Comparison of ENCODE assay signal across 11 cellular contexts in the genomic region with DNA sequence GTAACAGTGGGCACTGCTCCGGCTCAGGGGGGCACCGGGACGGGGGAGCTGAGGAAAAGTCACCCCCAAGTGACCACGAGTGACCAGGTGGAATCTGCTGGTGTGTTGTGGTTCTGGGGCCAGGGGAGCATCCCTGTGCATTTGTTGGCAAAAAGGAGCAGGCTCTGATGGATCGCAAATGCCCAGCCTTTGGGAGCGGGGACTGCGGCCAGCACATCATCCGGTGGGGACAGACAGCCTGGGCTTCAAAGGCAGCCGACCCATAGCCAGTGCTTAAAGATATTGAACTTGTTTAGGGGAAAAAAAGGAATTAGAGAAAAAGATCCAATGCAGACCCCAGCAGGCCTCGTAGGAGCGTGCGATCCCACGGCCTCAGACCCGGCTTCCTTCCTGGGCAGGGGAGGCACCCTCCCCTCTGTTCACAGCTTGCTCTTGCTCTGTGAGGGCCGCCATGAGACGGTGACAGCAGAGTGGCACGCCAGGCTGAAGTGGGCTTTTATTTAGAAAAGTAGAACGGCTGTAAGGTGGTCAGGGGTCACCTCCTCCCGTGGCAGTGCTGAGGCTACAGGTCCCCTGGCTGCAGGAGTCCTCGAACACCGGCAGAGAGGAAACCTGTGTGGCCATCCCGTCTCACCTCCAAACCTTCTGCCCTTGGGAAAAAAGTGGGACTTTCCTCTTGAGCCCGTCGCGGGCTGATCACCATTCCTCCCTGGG.
"Had no signal": no experiment of that assay in that cellular context is flagged by ENCODE, and none has a peak within 500 bp of the region (broad histone marks: within the 10 kb centered on the region; RNA-seq: fewer than 3 reads in every experiment).

No MANE protein-coding gene starts in this region.

- H3K27me3 ChIP-seq: neutrophil, tibial nerve had no signal

- H3K36me3 ChIP-seq: neutrophil, prostate gland had no signal

- ATAC-seq: stimulated activated naive CD8-positive, alpha-beta T cell treated with anti-CD3 and anti-CD28 coated beads, Interleukin-15, amount 100 ng/mL, for 72 hours; T-cell had no signal

- H3K9me3 ChIP-seq: neutrophil, prostate gland, tibial nerve had no signal

- H3K27ac ChIP-seq: neutrophil, prostate gland, VCaP had no signal

- H3K4me3 ChIP-seq: prostate gland, tibial nerve had no signal

- H3K4me1 ChIP-seq: prostate gland had no signal

- DNase-seq: activated CD4-positive, alpha-beta memory T cell treated with anti-CD3 and anti-CD28 coated beads, Interleukin-2, amount 10 ng/mL, durations not matched to agents 7 days and 5 days; caudate nucleus; effector CD4-positive, alpha-beta T cell; naive B cell; stimulated activated CD4-positive, alpha-beta T cell treated with anti-CD3 and anti-CD28 coated beads, Interleukin-4, amount 100 ng/mL, for 24 hours; stimulated activated naive CD8-positive, alpha-beta T cell treated with anti-CD3 and anti-CD28 coated beads, Interleukin-15, amount 100 ng/mL, for 72 hours; T-cell had no signal
